Comparison of ENCODE assay signal across 18 cellular contexts in genomic region chr3:132444333-132444732, GRCh38. TPM values are rescaled to one million over a fixed set of nuclear protein-coding genes. Genes with fewer than 3 reads are reported as not detected.
DNase-seq lines count a peak whose midpoint lies in the region; TF ChIP-seq lines count a peak whose summit lies in the region.
"Had no signal": no experiment of that assay in that cellular context is flagged by ENCODE, and none has a peak within 500 bp of the region (broad histone marks: within the 10 kb centered on the region; RNA-seq: fewer than 3 reads in every experiment).

No MANE protein-coding gene starts in this region.

- H3K4me3 ChIP-seq in ascending aorta = no peak overlapping the region
- no peak overlapping the region for H3K4me3 ChIP-seq in fibroblast of villous mesenchyme (ENCODE audit: low read depth, low read length)
- H3K4me3 ChIP-seq in esophagus squamous epithelium = no peak overlapping the region
- H3K4me3 ChIP-seq: HAP-1, ovary, skin epidermis had no signal

- peaks cover 7 to 29% of the 10 kb centered on the region in 2 donors for H3K4me1 ChIP-seq in ascending aorta
- peaks cover 0 to 34% (median 12%) of the 10 kb centered on the region in 3 donors for H3K4me1 ChIP-seq in esophagus squamous epithelium

- peaks cover 69% of the 10 kb centered on the region for H3K4me1 Mint-ChIP-seq in HFFc6 (ENCODE audit: low read depth)

- intact Hi-C loops in ascending aorta (cut with DNase I) = no loop called here
- intact Hi-C loops in esophagus squamous epithelium (cut with DNase I) = no loop called here

- DNase-seq in HFFc6 (no peak), ascending aorta (ENCODE audit: low spot score in 2 of 2) (no peak), fibroblast of villous mesenchyme (ENCODE audit: low read depth) (peak; percentile 21), NCI-H1436 treated with DMSO at 0.1 percent for 48 hours (lab: John Stamatoyannopoulos, UW) (no peak), NCI-H1092 (lab: John Stamatoyannopoulos, UW) (no peak), esophagus squamous epithelium (lab: John Stamatoyannopoulos, UW) (no peak)
- DNase-seq in activated CD4-positive, alpha-beta T cell treated with anti-CD3 and anti-CD28 coated beads, Interleukin-2, amount 50 U/mL, for 1 hour = no peak
- DNase-seq: activated naive CD8-positive, alpha-beta T cell treated with anti-CD3 and anti-CD28 coated beads, Interleukin-2, amount 50 U/mL, for 24 hours; CD4-positive, alpha-beta memory T cell; central memory CD4-positive, alpha-beta T cell; DMS53; effector memory CD8-positive, alpha-beta T cell; NCI-H187; NK-92 treated with Interleukin-12 subunit alpha and Interleukin-12 subunit beta, amount 100 ng/mL, for 24 hours; ovary; WERI-Rb-1 had no signal

- no peaks in the 10 kb centered on the region for H3K27me3 Mint-ChIP-seq in HFFc6 (ENCODE audit: insufficient read depth)
- H3K27me3 Mint-ChIP-seq: activated naive CD8-positive, alpha-beta T cell treated with anti-CD3 and anti-CD28 coated beads, Interleukin-2, amount 50 U/mL, for 24 hours; CD4-positive, alpha-beta memory T cell; effector memory CD8-positive, alpha-beta T cell had no signal

- H3K36me3 ChIP-seq in ascending aorta (no peaks in the 10 kb centered on the region), esophagus squamous epithelium (peaks cover 0 to 44% (median 0%) of the 10 kb centered on the region in 3 donors)
- H3K36me3 ChIP-seq: HAP-1, ovary had no signal

- peak overlapping the region; percentile 33 to 46 for H3K27ac ChIP-seq in ascending aorta
- no peak overlapping the region for H3K27ac ChIP-seq in esophagus squamous epithelium
- H3K27ac ChIP-seq: ovary, WERI-Rb-1 had no signal

- peak overlapping the region; percentile 72 for H3K27ac Mint-ChIP-seq in HFFc6
- H3K27ac Mint-ChIP-seq: activated naive CD8-positive, alpha-beta T cell treated with anti-CD3 and anti-CD28 coated beads, Interleukin-2, amount 50 U/mL, for 24 hours; effector memory CD8-positive, alpha-beta T cell had no signal

- H3K9me3 Mint-ChIP-seq in HFFc6 = peaks cover 12% of the 10 kb centered on the region
- H3K9me3 Mint-ChIP-seq: activated naive CD8-positive, alpha-beta T cell treated with anti-CD3 and anti-CD28 coated beads, Interleukin-2, amount 50 U/mL, for 24 hours; CD4-positive, alpha-beta memory T cell; effector memory CD8-positive, alpha-beta T cell had no signal

- TF ChIP-seq CTCF in HFFc6 (IDR thresholded peaks at IDR 0.05) (no peak), ascending aorta (IDR thresholded peaks at IDR 0.05) (no peak), fibroblast of villous mesenchyme (IDR thresholded peaks at IDR 0.05; ENCODE audit: insufficient read depth, low read depth, low read length) (no peak), esophagus squamous epithelium (IDR thresholded peaks at IDR 0.05) (no peak)

- H3K36me3 Mint-ChIP-seq in HFFc6 (ENCODE audit: low read depth) = peaks cover 45% of the 10 kb centered on the region

- peak overlapping the region; percentile 65 for H3K4me3 Mint-ChIP-seq in HFFc6
- H3K4me3 Mint-ChIP-seq: activated naive CD8-positive, alpha-beta T cell treated with anti-CD3 and anti-CD28 coated beads, Interleukin-2, amount 50 U/mL, for 24 hours; CD4-positive, alpha-beta memory T cell; effector memory CD8-positive, alpha-beta T cell had no signal

- no peak for TF ChIP-seq POLR2A in esophagus squamous epithelium (IDR thresholded peaks at IDR 0.05)

- H3K9me3 ChIP-seq in ascending aorta (no peaks in the 10 kb centered on the region), esophagus squamous epithelium (no peaks in the 10 kb centered on the region)
- H3K9me3 ChIP-seq: HAP-1, ovary had no signal

- no peaks in the 10 kb centered on the region for H3K27me3 ChIP-seq in ascending aorta
- no peaks in the 10 kb centered on the region for H3K27me3 ChIP-seq in esophagus squamous epithelium
- H3K27me3 ChIP-seq: ovary had no signal

RNA-seq across cellular contexts. Expression of gene DNAJC13, which starts 27.0 kb away (rescaled TPM):
- 10 to 100 TPM; 55.9 to 66.4 (median 60.1) TPM for total RNA-seq in HFFc6 (2021; fragmentation: NEBNext Ultra II Directional; extraction: Animal tissue kit (Norgen Biotek cat#: 25700))
- total RNA-seq in ascending aorta = 29.4 TPM
- 91.8 and 107 TPM in 2 replicates for total RNA-seq in fibroblast of villous mesenchyme
- 10 to 100 TPM; 23.0 to 36.4 (median 25.9) TPM for total RNA-seq in esophagus squamous epithelium

Comparison
In these comparisons a context has a peak if more than half of its experiments do, and no peak if none do; other contexts are left out.
1. H3K27ac ChIP-seq: peak in ascending aorta (2 of 2); none in esophagus squamous epithelium (0 of 4).